In genomic region chr14:66485029-66485428, GRCh38 we compare ENCODE assay signal across 2 cellular contexts.
A peak's percentile ranks its signal among the peaks of the same experiment; 100 is the strongest.
TF ChIP-seq lines count a peak whose summit lies in the region.

No MANE protein-coding gene starts in this region.

TF ChIP-seq in liver, 16 proteins besides CTCF, POLR2A, EP300 and RAD21:
- TF ChIP-seq YY1 (IDR thresholded peaks at IDR 0.05): peak; percentile 38
- peak in 1 of 2 donors; percentile 46 for TF ChIP-seq HNF4A (conservative IDR thresholded peaks at IDR 0.05)
- no peak for TF ChIP-seq REST (IDR thresholded peaks at IDR 0.05)
- TF ChIP-seq, protein P1, sequence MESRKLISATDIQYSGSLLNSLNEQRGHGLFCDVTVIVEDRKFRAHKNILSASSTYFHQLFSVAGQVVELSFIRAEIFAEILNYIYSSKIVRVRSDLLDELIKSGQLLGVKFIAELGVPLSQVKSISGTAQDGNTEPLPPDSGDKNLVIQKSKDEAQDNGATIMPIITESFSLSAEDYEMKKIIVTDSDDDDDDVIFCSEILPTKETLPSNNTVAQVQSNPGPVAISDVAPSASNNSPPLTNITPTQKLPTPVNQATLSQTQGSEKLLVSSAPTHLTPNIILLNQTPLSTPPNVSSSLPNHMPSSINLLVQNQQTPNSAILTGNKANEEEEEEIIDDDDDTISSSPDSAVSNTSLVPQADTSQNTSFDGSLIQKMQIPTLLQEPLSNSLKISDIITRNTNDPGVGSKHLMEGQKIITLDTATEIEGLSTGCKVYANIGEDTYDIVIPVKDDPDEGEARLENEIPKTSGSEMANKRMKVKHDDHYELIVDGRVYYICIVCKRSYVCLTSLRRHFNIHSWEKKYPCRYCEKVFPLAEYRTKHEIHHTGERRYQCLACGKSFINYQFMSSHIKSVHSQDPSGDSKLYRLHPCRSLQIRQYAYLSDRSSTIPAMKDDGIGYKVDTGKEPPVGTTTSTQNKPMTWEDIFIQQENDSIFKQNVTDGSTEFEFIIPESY (IDR thresholded peaks at IDR 0.05): no peak
- TF ChIP-seq RXRA (IDR thresholded peaks at IDR 0.05): peak in 1 of 2 donors; percentile 65
- TF ChIP-seq ATF3 (IDR thresholded peaks at IDR 0.05): no peak
- peak; percentile 33 for TF ChIP-seq FOXA2 (IDR thresholded peaks at IDR 0.05)
- TF ChIP-seq JUND (IDR thresholded peaks at IDR 0.05): peak; percentile 10 to 12

TF ChIP-seq in HepG2, 621 proteins besides CTCF, POLR2A, EP300 and RAD21:
- TF ChIP-seq ZNF207 (IDR thresholded peaks at IDR 0.05; ENCODE audit: borderline replicate concordance) (no peak), NFYB (CRISPR knock-in tag; IDR thresholded peaks at IDR 0.05) (no peak), CSRNP1 (CRISPR knock-in tag; IDR thresholded peaks at IDR 0.05) (no peak), ZNF230 (CRISPR knock-in tag; IDR thresholded peaks at IDR 0.05) (no peak), KDM5B (CRISPR knock-in tag; IDR thresholded peaks at IDR 0.05; ENCODE audit: borderline replicate concordance) (no peak), CREBL2 (CRISPR knock-in tag; IDR thresholded peaks at IDR 0.05; ENCODE audit: borderline replicate concordance) (no peak), SNAPC2 (CRISPR knock-in tag; IDR thresholded peaks at IDR 0.05) (no peak), STAG1 (CRISPR knock-in tag; IDR thresholded peaks at IDR 0.05) (no peak), NR3C1 (CRISPR knock-in tag; IDR thresholded peaks at IDR 0.05) (no peak), KLF12 (CRISPR knock-in tag; IDR thresholded peaks at IDR 0.05; ENCODE audit: borderline replicate concordance) (no peak), TARDBP (CRISPR knock-in tag; IDR thresholded peaks at IDR 0.05) (no peak), KAT7 (CRISPR knock-in tag; IDR thresholded peaks at IDR 0.05; ENCODE audit: borderline replicate concordance) (no peak), STAT5B (CRISPR knock-in tag; IDR thresholded peaks at IDR 0.05) (no peak), SRY (CRISPR knock-in tag; IDR thresholded peaks at IDR 0.05) (no peak), ZNF572 (CRISPR knock-in tag; IDR thresholded peaks at IDR 0.05) (no peak), HDAC6 (IDR thresholded peaks at IDR 0.05; ENCODE audit: low read depth, low read length) (no peak), IKZF4 (CRISPR knock-in tag; IDR thresholded peaks at IDR 0.05; ENCODE audit: borderline replicate concordance, low read depth, not compliant biosample characterization) (no peak)
- TF ChIP-seq, protein P2, sequence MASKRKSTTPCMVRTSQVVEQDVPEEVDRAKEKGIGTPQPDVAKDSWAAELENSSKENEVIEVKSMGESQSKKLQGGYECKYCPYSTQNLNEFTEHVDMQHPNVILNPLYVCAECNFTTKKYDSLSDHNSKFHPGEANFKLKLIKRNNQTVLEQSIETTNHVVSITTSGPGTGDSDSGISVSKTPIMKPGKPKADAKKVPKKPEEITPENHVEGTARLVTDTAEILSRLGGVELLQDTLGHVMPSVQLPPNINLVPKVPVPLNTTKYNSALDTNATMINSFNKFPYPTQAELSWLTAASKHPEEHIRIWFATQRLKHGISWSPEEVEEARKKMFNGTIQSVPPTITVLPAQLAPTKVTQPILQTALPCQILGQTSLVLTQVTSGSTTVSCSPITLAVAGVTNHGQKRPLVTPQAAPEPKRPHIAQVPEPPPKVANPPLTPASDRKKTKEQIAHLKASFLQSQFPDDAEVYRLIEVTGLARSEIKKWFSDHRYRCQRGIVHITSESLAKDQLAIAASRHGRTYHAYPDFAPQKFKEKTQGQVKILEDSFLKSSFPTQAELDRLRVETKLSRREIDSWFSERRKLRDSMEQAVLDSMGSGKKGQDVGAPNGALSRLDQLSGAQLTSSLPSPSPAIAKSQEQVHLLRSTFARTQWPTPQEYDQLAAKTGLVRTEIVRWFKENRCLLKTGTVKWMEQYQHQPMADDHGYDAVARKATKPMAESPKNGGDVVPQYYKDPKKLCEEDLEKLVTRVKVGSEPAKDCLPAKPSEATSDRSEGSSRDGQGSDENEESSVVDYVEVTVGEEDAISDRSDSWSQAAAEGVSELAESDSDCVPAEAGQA (IDR thresholded peaks at IDR 0.05; ENCODE audit: low read depth): no peak
- TF ChIP-seq, protein P2 (CRISPR knock-in tag; IDR thresholded peaks at IDR 0.05; ENCODE audit: borderline replicate concordance): no peak
- TF ChIP-seq, protein P3, sequence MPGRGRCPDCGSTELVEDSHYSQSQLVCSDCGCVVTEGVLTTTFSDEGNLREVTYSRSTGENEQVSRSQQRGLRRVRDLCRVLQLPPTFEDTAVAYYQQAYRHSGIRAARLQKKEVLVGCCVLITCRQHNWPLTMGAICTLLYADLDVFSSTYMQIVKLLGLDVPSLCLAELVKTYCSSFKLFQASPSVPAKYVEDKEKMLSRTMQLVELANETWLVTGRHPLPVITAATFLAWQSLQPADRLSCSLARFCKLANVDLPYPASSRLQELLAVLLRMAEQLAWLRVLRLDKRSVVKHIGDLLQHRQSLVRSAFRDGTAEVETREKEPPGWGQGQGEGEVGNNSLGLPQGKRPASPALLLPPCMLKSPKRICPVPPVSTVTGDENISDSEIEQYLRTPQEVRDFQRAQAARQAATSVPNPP (CRISPR knock-in tag; IDR thresholded peaks at IDR 0.05): no peak
- TF ChIP-seq, protein P4, sequence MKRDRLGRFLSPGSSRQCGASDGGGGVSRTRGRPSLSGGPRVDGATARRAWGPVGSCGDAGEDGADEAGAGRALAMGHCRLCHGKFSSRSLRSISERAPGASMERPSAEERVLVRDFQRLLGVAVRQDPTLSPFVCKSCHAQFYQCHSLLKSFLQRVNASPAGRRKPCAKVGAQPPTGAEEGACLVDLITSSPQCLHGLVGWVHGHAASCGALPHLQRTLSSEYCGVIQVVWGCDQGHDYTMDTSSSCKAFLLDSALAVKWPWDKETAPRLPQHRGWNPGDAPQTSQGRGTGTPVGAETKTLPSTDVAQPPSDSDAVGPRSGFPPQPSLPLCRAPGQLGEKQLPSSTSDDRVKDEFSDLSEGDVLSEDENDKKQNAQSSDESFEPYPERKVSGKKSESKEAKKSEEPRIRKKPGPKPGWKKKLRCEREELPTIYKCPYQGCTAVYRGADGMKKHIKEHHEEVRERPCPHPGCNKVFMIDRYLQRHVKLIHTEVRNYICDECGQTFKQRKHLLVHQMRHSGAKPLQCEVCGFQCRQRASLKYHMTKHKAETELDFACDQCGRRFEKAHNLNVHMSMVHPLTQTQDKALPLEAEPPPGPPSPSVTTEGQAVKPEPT (CRISPR knock-in tag; IDR thresholded peaks at IDR 0.05; ENCODE audit: low read depth): no peak
